In genomic region chr16:67993207-67994036, GRCh38 we compare ENCODE assay signal across 1 cellular context.
TF ChIP-seq lines count a peak whose summit lies in the region.

No MANE protein-coding gene starts in this region.

TF ChIP-seq in IMR-90, 13 proteins besides CTCF, POLR2A, EP300 and RAD21 (continued from another document):
- TF ChIP-seq MAZ (IDR thresholded peaks at IDR 0.05; ENCODE audit: borderline replicate concordance, low read depth, low read length) (peak; percentile 68; the same call in 1 of the 2 replicates), MXI1 (IDR thresholded peaks at IDR 0.05; ENCODE audit: borderline replicate concordance, low read depth, low read length) (no peak)
